ENCODE assay signal across 13 cellular contexts in the genomic region with DNA sequence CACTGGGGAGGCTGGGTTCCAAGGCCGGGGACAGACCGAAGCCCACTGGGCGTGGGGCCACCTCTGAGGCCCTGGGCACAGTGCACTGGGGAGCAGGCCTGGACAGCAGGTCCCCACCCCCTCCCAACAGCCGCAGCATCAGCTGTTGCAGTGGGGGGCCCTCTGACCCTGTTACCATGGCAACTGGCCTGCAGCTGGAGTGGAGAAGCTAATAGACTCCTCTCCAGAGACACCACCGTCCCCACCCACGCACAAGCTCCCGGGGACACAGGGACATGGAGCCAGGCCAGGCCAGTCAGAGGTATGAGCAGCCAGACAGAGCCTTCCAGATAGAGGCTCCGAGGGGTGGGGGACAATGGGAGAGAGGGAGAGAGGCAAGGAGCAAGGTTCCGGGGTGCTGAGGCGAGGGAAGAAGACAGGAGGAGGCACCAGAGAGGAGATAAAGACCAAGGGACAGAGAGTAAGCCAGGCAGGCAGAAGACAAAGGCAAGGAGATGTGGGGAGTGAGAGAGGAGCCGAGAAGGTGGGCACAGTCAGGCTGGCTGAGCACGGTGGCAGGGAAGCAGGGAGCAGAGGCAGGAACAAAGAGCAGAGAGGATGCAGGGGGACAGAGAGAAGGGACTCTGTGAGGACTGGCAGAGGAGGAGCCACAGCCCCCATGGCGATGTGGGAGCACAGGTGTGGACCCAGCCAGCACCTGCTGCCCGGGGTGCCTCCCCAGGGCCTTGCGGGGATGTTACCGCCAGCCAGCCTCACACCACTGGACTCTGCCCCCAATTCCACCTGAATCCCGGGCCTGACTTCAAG. TPM values are rescaled to one million over a fixed set of nuclear protein-coding genes. Genes with fewer than 3 reads are reported as not detected.
DNase-seq lines count a peak whose midpoint lies in the region; ATAC-seq, FAIRE-seq and TF ChIP-seq lines count a peak whose summit lies in the region.
"Had no signal": no experiment of that assay in that cellular context is flagged by ENCODE, and none has a peak within 500 bp of the region (broad histone marks: within the 10 kb centered on the region; RNA-seq: fewer than 3 reads in every experiment).

No MANE protein-coding gene starts in this region.

- H3K9ac ChIP-seq in GM12878 (ENCODE audit: control insufficient read depth, insufficient read depth, low read length) = no peak overlapping the region
- peak overlapping the region; percentile 29 to 55 for H3K9ac ChIP-seq in stomach smooth muscle (ENCODE audit: low read length in 2 of 2)
- H3K9ac ChIP-seq in smooth muscle cell (ENCODE audit: low read depth) = no peak overlapping the region

- H3K79me2 ChIP-seq in GM12878 (ENCODE audit: control insufficient read depth, insufficient read depth, low read length) = no peaks in the 10 kb centered on the region
- H3K79me2 ChIP-seq in smooth muscle cell (ENCODE audit: low read depth) = no peaks in the 10 kb centered on the region

- H2AFZ ChIP-seq in GM12878 (ENCODE audit: control insufficient read depth, low read depth, low read length) (no peak overlapping the region), smooth muscle cell (ENCODE audit: low read depth) (no peak overlapping the region)

- no TSS peak for BruUV-seq in GM12878 (replicated peaks; lab: Mats Ljungman, UMichigan)

- no peak overlapping the region for H3K4me2 ChIP-seq in GM12878 (ENCODE audit: control insufficient read depth, insufficient read depth)
- H3K4me2 ChIP-seq in smooth muscle cell = no peak overlapping the region

- TF ChIP-seq CTCF in GM12878 (IDR thresholded peaks at IDR 0.05 in 2 of 3, conservative IDR thresholded peaks at IDR 0.05 in 1 of 3; ENCODE audit: control insufficient read depth in 2 of 3, extremely low read depth in 1 of 3, insufficient read depth in 1 of 3, low read depth in 3 of 3, low read length in 3 of 3) (no peak), right lobe of liver (IDR thresholded peaks at IDR 0.05) (no peak), smooth muscle cell (IDR thresholded peaks at IDR 0.05; ENCODE audit: borderline replicate concordance, insufficient read depth, poor library complexity, severe bottlenecking) (no peak)

- no peaks in the 10 kb centered on the region for H3K36me3 ChIP-seq in GM12878 (ENCODE audit: control insufficient read depth in 2 of 2, insufficient read depth in 2 of 2, low read length in 1 of 2)
- H3K36me3 ChIP-seq in right lobe of liver = no peaks in the 10 kb centered on the region
- no peaks in the 10 kb centered on the region for H3K36me3 ChIP-seq in stomach smooth muscle (ENCODE audit: control insufficient read depth in 2 of 2, insufficient read depth in 2 of 2, low read length in 2 of 2)
- no peaks in the 10 kb centered on the region for H3K36me3 ChIP-seq in smooth muscle cell (ENCODE audit: low read depth)
- H3K36me3 ChIP-seq: upper lobe of left lung had no signal

- peaks cover 4% of the 10 kb centered on the region for H3F3A ChIP-seq in smooth muscle cell (ENCODE audit: low read depth)

- H3K9me3 ChIP-seq in GM12878 (replicated peaks; ENCODE audit: control insufficient read depth, insufficient read depth, low read length) (no peaks in the 10 kb centered on the region), right lobe of liver (no peaks in the 10 kb centered on the region), stomach smooth muscle (ENCODE audit: control insufficient read depth in 2 of 2, low read length in 2 of 2) (no peaks in the 10 kb centered on the region), smooth muscle cell (replicated peaks; ENCODE audit: low read depth) (no peaks in the 10 kb centered on the region)
- H3K9me3 ChIP-seq: upper lobe of left lung had no signal

- ATAC-seq in GM12878 (no peak), right lobe of liver (peak in 3 of 4 donors; percentile 12 to 30 (median 17))

- H4K20me1 ChIP-seq in GM12878 (ENCODE audit: control insufficient read depth, insufficient read depth) (no peaks in the 10 kb centered on the region), smooth muscle cell (ENCODE audit: low read depth) (no peaks in the 10 kb centered on the region)

- RAD21 ChIA-PET in GM12878 (lab: Charles Lee; ENCODE audit: unreplicated experiment) = interaction anchor here (0.5 kb wide), 1 partner anchor 493 kb away, joined by 3 read pairs; no protein-coding TSS in a partner anchor

- TF ChIP-seq EP300 in GM12878 (IDR thresholded peaks at IDR 0.05; ENCODE audit: borderline replicate concordance in 1 of 2, control insufficient read depth in 1 of 2, low read depth in 2 of 2, low read length in 2 of 2) = no peak

- intact Hi-C loops in GM12878 (cut with micrococcal nuclease; ENCODE audit: unreplicated experiment) = no loop called here
- intact Hi-C loops in right lobe of liver (cut with DNase I) = no loop called here

- no peak for FAIRE-seq in GM12878 (lab: Jason Lieb, UNC)
- FAIRE-seq: frontal cortex had no signal

- DNase-seq in NCI-H2107 treated with DMSO at 0.1 percent for 48 hours (lab: John Stamatoyannopoulos, UW; ENCODE audit: unreplicated experiment) = peak; percentile 65
- no peak for DNase-seq in NCI-H2107 (lab: John Stamatoyannopoulos, UW)
- DNase-seq in GM12878 (ENCODE audit: low read depth, low spot score) = no peak
- DNase-seq in right lobe of liver = no peak
- DNase-seq in stimulated activated CD4-positive, alpha-beta T cell treated with anti-CD3 and anti-CD28 coated beads, Interleukin-1b, Interleukin-23, amount 100 ng/mL, for 48 hours = no peak
- DNase-seq in ureter (ENCODE audit: low spot score) = no peak
- DNase-seq in smooth muscle cell (lab: John Stamatoyannopoulos, UW; ENCODE audit: unreplicated experiment) = no peak
- DNase-seq: ACHN; activated naive CD8-positive, alpha-beta T cell treated with anti-CD3 and anti-CD28 coated beads, Interleukin-2, amount 10 ng/mL, durations not matched to agents 7 days and 5 days; OCI-M1 had no signal

- H3K27ac ChIP-seq in GM12878 (ENCODE audit: control insufficient read depth, insufficient read depth) = no peak overlapping the region
- no peak overlapping the region for H3K27ac ChIP-seq in right lobe of liver
- peak overlapping the region; percentile 90 for H3K27ac ChIP-seq in stomach smooth muscle (ENCODE audit: low read length)
- no peak overlapping the region for H3K27ac ChIP-seq in smooth muscle cell (ENCODE audit: low read depth)

- SMC1A ChIA-PET in GM12878 (lab: Charles Lee; ENCODE audit: uncharacterized antibody, unreplicated experiment) = no interaction called here

- H3K4me3 ChIP-seq in GM12878 (no peak overlapping the region), right lobe of liver (no peak overlapping the region), stomach smooth muscle (ENCODE audit: low read length in 2 of 2) (peak overlapping the region; percentile 40 to 60), smooth muscle cell (no peak overlapping the region)
- H3K4me3 ChIP-seq: upper lobe of left lung had no signal

- CTCF ChIA-PET in GM12878 (lab: Yijun Ruan, JAX) = no interaction called here

- POLR2A ChIA-PET in GM12878 (lab: Charles Lee) = no interaction called here

- H3K27me3 ChIP-seq in GM12878 (replicated peaks in 1 of 2; ENCODE audit: control insufficient read depth in 2 of 2, insufficient read depth in 2 of 2, low read length in 1 of 2) (peaks cover 0 to 2% of the 10 kb centered on the region in 2 experiments; a peak in 2 of 4 replicates), right lobe of liver (peaks cover 0 to 8% of the 10 kb centered on the region in 2 donors), stomach smooth muscle (ENCODE audit: control insufficient read depth in 1 of 2, insufficient read depth in 2 of 2, low read length in 2 of 2) (no peaks in the 10 kb centered on the region), smooth muscle cell (ENCODE audit: low read depth) (peaks cover 5% of the 10 kb centered on the region)

- 20% methylated on average over 14 of the region's 17 CpGs for WGBS in GM12878 (ENCODE audit: insufficient coverage, insufficient replicate concordance, low lambda C conversion rate, missing lambda C conversion rate)
- 26% methylated on average over 8 of the region's 17 CpGs for WGBS in right lobe of liver (ENCODE audit: insufficient coverage, low coverage, low lambda C conversion rate, missing lambda C conversion rate)
- WGBS in smooth muscle cell (ENCODE audit: low lambda C conversion rate) = 67% methylated on average over 17 of the region's 17 CpGs

- in situ Hi-C loops in GM12878 (cut with MboI) = no loop called here

- TF ChIP-seq RAD21 in GM12878 (IDR thresholded peaks at IDR 0.05; ENCODE audit: insufficient read depth, low read depth, low read length) = no peak

- TF ChIP-seq POLR2A in GM12878 (IDR thresholded peaks at IDR 0.05; ENCODE audit: low read depth, low read length) (no peak), right lobe of liver (IDR thresholded peaks at IDR 0.05) (no peak)

- H3K4me1 ChIP-seq in GM12878 (ENCODE audit: control insufficient read depth, insufficient read depth, low read length) (peaks cover 3% of the 10 kb centered on the region), right lobe of liver (peaks cover 0 to 10% (median 0%) of the 10 kb centered on the region in 4 donors), stomach smooth muscle (ENCODE audit: control insufficient read depth, insufficient read depth, low read length) (peaks cover 93% of the 10 kb centered on the region), smooth muscle cell (ENCODE audit: low read depth) (peaks cover 30% of the 10 kb centered on the region)

RNA-seq across cellular contexts. Expression of a gene that starts 6.7 kb away (rescaled TPM):
- 0.29 and 0.37 TPM in 2 replicates for total RNA-seq in GM12878 (2013; cell fraction: nucleolus; rRNA removed)
- not detected in 2 replicates for total RNA-seq in GM12878 (2014; rRNA removed)
- total RNA-seq in GM12878 (2014; rRNA removed; fragmentation: Illumina TruSeq; extraction: Trizol) = not detected in 2 replicates
- 0.18 and 0.19 TPM in 2 replicates for total RNA-seq in GM12878 (2021)
- polyA plus RNA-seq in GM12878 (2011; ENCODE audit: low read depth) = not detected
- polyA plus RNA-seq in GM12878 (2011; rRNA removed) = 0.10 and 0.24 TPM in 2 replicates
- polyA plus RNA-seq in GM12878 (2011; cell fraction: cytosol; rRNA removed) = 0.30 and 0.33 TPM in 2 replicates
- 0.78 and 0.82 TPM in 2 replicates for polyA plus RNA-seq in GM12878 (2011; cell fraction: nucleus; rRNA removed)
- polyA plus RNA-seq in GM12878 (2012) = 0.08 TPM in 2 replicates
- polyA plus RNA-seq in GM12878 (2014; fragmentation: Illumina TruSeq; extraction: Trizol) = not detected in 2 replicates
- polyA plus RNA-seq in GM12878 (2014; fragmentation: Nextera tagmentation; extraction: Ambion mirVana) = under 1 TPM in 1 of 2 experiments, not detected in 1; 0.04 TPM
- 0.03 and 0.15 TPM in 2 replicates for polyA plus RNA-seq in GM12878 (2014; rRNA removed)
- not detected for polyA plus RNA-seq in GM12878 (2016; fragmentation: Nextera tagmentation; extraction: Ambion mirVana)
- 0.37 and 0.88 TPM in 2 replicates for polyA minus RNA-seq in GM12878 (2011; rRNA and poly(A)+ RNA removed)
- polyA minus RNA-seq in GM12878 (2011; cell fraction: cytosol; rRNA and poly(A)+ RNA removed) = 0.31 and 0.53 TPM in 2 replicates
- polyA minus RNA-seq in GM12878 (2011; cell fraction: nucleus; rRNA and poly(A)+ RNA removed) = 0.12 and 0.19 TPM in 2 replicates
- total RNA-seq in right lobe of liver = under 1 TPM in 5 of 6 experiments, not detected in 1; 0.11 to 0.69 (median 0.18) TPM
- total RNA-seq in ureter = 17.7 TPM
- total RNA-seq in smooth muscle cell = 12.9 and 13.3 TPM in 2 replicates
- polyA plus RNA-seq in smooth muscle cell = 32.1 and 37.7 TPM in 2 replicates

RNA-seq across cellular contexts. Expression of a gene that starts 19.4 kb away (rescaled TPM):
- 3.4 and 7.9 TPM in 2 replicates for total RNA-seq in GM12878 (2013; cell fraction: nucleolus; rRNA removed)
- total RNA-seq in GM12878 (2014; rRNA removed) (0.06 and 0.16 TPM in 2 replicates), GM12878 (2014; rRNA removed; fragmentation: Illumina TruSeq; extraction: Trizol) (0.05 and 0.09 TPM in 2 replicates), GM12878 (2021) (0.32 and 0.92 TPM in 2 replicates), right lobe of liver (1 to 10 TPM; 2.4 to 9.2 (median 5.0) TPM), ureter (50.7 TPM), smooth muscle cell (3.4 and 6.2 TPM in 2 replicates)
- polyA plus RNA-seq in GM12878 (2011; ENCODE audit: low read depth) = not detected
- polyA plus RNA-seq in GM12878 (2011; rRNA removed) (0.30 and 0.42 TPM in 2 replicates), GM12878 (2014; fragmentation: Illumina TruSeq; extraction: Trizol) (0.06 TPM in 1 of 2 replicates, not detected in the other), GM12878 (2014; fragmentation: Nextera tagmentation; extraction: Ambion mirVana) (not detected), GM12878 (2014; rRNA removed) (0.33 and 0.56 TPM in 2 replicates), GM12878 (2016; fragmentation: Nextera tagmentation; extraction: Ambion mirVana) (under 1 TPM in 1 of 2 experiments, not detected in 1; 0.70 TPM), smooth muscle cell (7.8 and 11.7 TPM in 2 replicates)
- 1.1 and 1.4 TPM in 2 replicates for polyA plus RNA-seq in GM12878 (2011; cell fraction: cytosol; rRNA removed)
- polyA plus RNA-seq in GM12878 (2011; cell fraction: nucleus; rRNA removed) = 1.9 and 2.4 TPM in 2 replicates
- polyA plus RNA-seq in GM12878 (2012) = 0.11 and 0.32 TPM in 2 replicates
- 1.2 and 2.5 TPM in 2 replicates for polyA minus RNA-seq in GM12878 (2011; rRNA and poly(A)+ RNA removed)
- 1.1 and 1.5 TPM in 2 replicates for polyA minus RNA-seq in GM12878 (2011; cell fraction: cytosol; rRNA and poly(A)+ RNA removed)
- 0.12 and 1.1 TPM in 2 replicates for polyA minus RNA-seq in GM12878 (2011; cell fraction: nucleus; rRNA and poly(A)+ RNA removed)

RNA-seq across cellular contexts. Expression of a gene that starts 52.8 kb away (rescaled TPM):
- total RNA-seq in GM12878 (2013; cell fraction: nucleolus; rRNA removed) = 0.22 and 0.67 TPM in 2 replicates
- total RNA-seq in GM12878 (2014; rRNA removed) = 0.05 TPM in 1 of 2 replicates, not detected in the other
- total RNA-seq in GM12878 (2014; rRNA removed; fragmentation: Illumina TruSeq; extraction: Trizol) = 0.09 TPM in 1 of 2 replicates, not detected in the other
- 0.36 and 0.48 TPM in 2 replicates for total RNA-seq in GM12878 (2021)
- polyA plus RNA-seq in GM12878 (2011; ENCODE audit: low read depth) = 0.17 TPM
- 0.01 and 0.13 TPM in 2 replicates for polyA plus RNA-seq in GM12878 (2011; rRNA removed)
- polyA plus RNA-seq in GM12878 (2011; cell fraction: cytosol; rRNA removed) = 0.07 and 0.17 TPM in 2 replicates
- polyA plus RNA-seq in GM12878 (2011; cell fraction: nucleus; rRNA removed) = 0.63 and 1.2 TPM in 2 replicates
- polyA plus RNA-seq in GM12878 (2012) = 0.64 and 0.83 TPM in 2 replicates
- polyA plus RNA-seq in GM12878 (2014; fragmentation: Illumina TruSeq; extraction: Trizol) = 0.12 TPM in 1 of 2 replicates, not detected in the other
- under 1 TPM in 1 of 2 experiments, not detected in 1; 0.04 TPM for polyA plus RNA-seq in GM12878 (2014; fragmentation: Nextera tagmentation; extraction: Ambion mirVana)
- 0.13 and 0.62 TPM in 2 replicates for polyA plus RNA-seq in GM12878 (2014; rRNA removed)
- polyA plus RNA-seq in GM12878 (2016; fragmentation: Nextera tagmentation; extraction: Ambion mirVana) = under 1 TPM; 0.24 to 0.83 TPM
- 0.10 TPM in 1 of 2 replicates, not detected in the other for polyA minus RNA-seq in GM12878 (2011; rRNA and poly(A)+ RNA removed)
- not detected in 2 replicates for polyA minus RNA-seq in GM12878 (2011; cell fraction: cytosol; rRNA and poly(A)+ RNA removed)
- polyA minus RNA-seq in GM12878 (2011; cell fraction: nucleus; rRNA and poly(A)+ RNA removed) = 0.12 TPM in 1 of 2 replicates, not detected in the other
- total RNA-seq in right lobe of liver = under 1 TPM in 1 of 6 experiments, not detected in 5; 0.40 TPM
- total RNA-seq in ureter = 0.55 TPM
- 1.7 and 2.6 TPM in 2 replicates for total RNA-seq in smooth muscle cell
- polyA plus RNA-seq in smooth muscle cell = 6.5 and 16.6 TPM in 2 replicates

RNA-seq across cellular contexts. Expression of a gene that starts 56.8 kb away (rescaled TPM):
- 46.2 and 58.1 TPM in 2 replicates for total RNA-seq in GM12878 (2013; cell fraction: nucleolus; rRNA removed)
- total RNA-seq in GM12878 (2014; rRNA removed) (26.3 and 27.4 TPM in 2 replicates), GM12878 (2014; rRNA removed; fragmentation: Illumina TruSeq; extraction: Trizol) (9.1 and 10.8 TPM in 2 replicates), GM12878 (2021) (30.6 and 34.7 TPM in 2 replicates), right lobe of liver (10 to 100 TPM; 22.3 to 33.8 (median 26.8) TPM), ureter (32.4 TPM), smooth muscle cell (17.3 and 23.4 TPM in 2 replicates)
- 5.0 TPM for polyA plus RNA-seq in GM12878 (2011; ENCODE audit: low read depth)
- polyA plus RNA-seq in GM12878 (2011; rRNA removed) (3.8 and 9.6 TPM in 2 replicates), GM12878 (2014; fragmentation: Illumina TruSeq; extraction: Trizol) (4.7 and 11.5 TPM in 2 replicates), GM12878 (2014; fragmentation: Nextera tagmentation; extraction: Ambion mirVana) (1 to 10 TPM in 1 of 2 experiments, under 1 TPM in 1; 0.77 to 1.2 TPM), GM12878 (2014; rRNA removed) (24.7 and 27.3 TPM in 2 replicates), GM12878 (2016; fragmentation: Nextera tagmentation; extraction: Ambion mirVana) (10 to 100 TPM; 30.5 to 34.8 TPM), smooth muscle cell (24.2 and 27.0 TPM in 2 replicates)
- polyA plus RNA-seq in GM12878 (2011; cell fraction: cytosol; rRNA removed) = 16.5 and 21.4 TPM in 2 replicates
- 60.0 and 60.7 TPM in 2 replicates for polyA plus RNA-seq in GM12878 (2011; cell fraction: nucleus; rRNA removed)
- polyA plus RNA-seq in GM12878 (2012) = 13.0 and 13.2 TPM in 2 replicates
- polyA minus RNA-seq in GM12878 (2011; rRNA and poly(A)+ RNA removed) = 15.9 and 30.2 TPM in 2 replicates
- 14.3 and 15.0 TPM in 2 replicates for polyA minus RNA-seq in GM12878 (2011; cell fraction: cytosol; rRNA and poly(A)+ RNA removed)
- 16.9 and 33.6 TPM in 2 replicates for polyA minus RNA-seq in GM12878 (2011; cell fraction: nucleus; rRNA and poly(A)+ RNA removed)

Comparison
In these comparisons a context has a peak if more than half of its experiments do, and no peak if none do; other contexts are left out.
1. H3K4me3 ChIP-seq: peak in stomach smooth muscle (2 of 2); none in GM12878 (single experiment), right lobe of liver (0 of 3) and smooth muscle cell (single experiment).
2. H3K9ac ChIP-seq: peak in stomach smooth muscle (2 of 2); none in GM12878 (single experiment) and smooth muscle cell (single experiment).